Comparison of ENCODE assay signal across 8 cellular contexts in genomic region chr12:76586764-76587395, GRCh38. TPM values are rescaled to one million over a fixed set of nuclear protein-coding genes. Genes with fewer than 3 reads are reported as not detected.
A peak's percentile ranks its signal among the peaks of the same experiment; 100 is the strongest.
DNase-seq lines count a peak whose midpoint lies in the region; ATAC-seq and TF ChIP-seq lines count a peak whose summit lies in the region.

No MANE protein-coding gene starts in this region.

- H3K79me2 ChIP-seq in mammary epithelial cell (ENCODE audit: insufficient read depth, low read length): no peaks in the 10 kb centered on the region

- H3K4me1 ChIP-seq in Peyer's patch (no peaks in the 10 kb centered on the region), mammary epithelial cell (ENCODE audit: insufficient read depth, low read length) (peaks cover 7% of the 10 kb centered on the region), right lobe of liver (no peaks in the 10 kb centered on the region), tibial artery (no peaks in the 10 kb centered on the region)

- ATAC-seq in HG03342 (IDR thresholded peaks at IDR 0.05; ENCODE audit: unreplicated experiment) (peak; percentile 61), right lobe of liver (peak; percentile 74 to 86 (median 80))

- H3K4me3 ChIP-seq in AG04449 (ENCODE audit: low read depth, low read length) (no peak overlapping the region), Peyer's patch (no peak overlapping the region), mammary epithelial cell (replicated peaks in 1 of 3; ENCODE audit: insufficient read depth in 1 of 3, low read depth in 2 of 3, low read length in 3 of 3) (no peak overlapping the region), right lobe of liver (no peak overlapping the region), tibial artery (no peak overlapping the region)

- no peak overlapping the region for H3K9ac ChIP-seq in mammary epithelial cell (ENCODE audit: insufficient read depth, low read length)

- TF ChIP-seq POLR2A in Peyer's patch (IDR thresholded peaks at IDR 0.05) (no peak), right lobe of liver (IDR thresholded peaks at IDR 0.05) (no peak)

- TF ChIP-seq CTCF in AG04449 (IDR thresholded peaks at IDR 0.05; ENCODE audit: insufficient read depth, low read length, missing control alignments) (peak; percentile 46), Peyer's patch (IDR thresholded peaks at IDR 0.05) (peak; percentile 41 to 84 (median 60)), mammary epithelial cell (conservative IDR thresholded peaks at IDR 0.05 in 1 of 2, IDR thresholded peaks at IDR 0.05 in 1 of 2; ENCODE audit: extremely low read depth in 1 of 2, insufficient read depth in 1 of 2, low read depth in 1 of 2, low read length in 2 of 2) (peak; percentile 73 to 74), right lobe of liver (IDR thresholded peaks at IDR 0.05) (peak; percentile 67 to 80 (median 73)), tibial artery (IDR thresholded peaks at IDR 0.05) (peak; percentile 62 to 65)

- no peaks in the 10 kb centered on the region for H4K20me1 ChIP-seq in mammary epithelial cell (ENCODE audit: insufficient read depth, low read length)

- H3K27ac ChIP-seq in Peyer's patch: no peak overlapping the region
- H3K27ac ChIP-seq in mammary epithelial cell (ENCODE audit: insufficient read depth, low read depth, low read length): no peak overlapping the region
- H3K27ac ChIP-seq in right lobe of liver: no peak overlapping the region
- H3K27ac ChIP-seq in tibial artery: no peak overlapping the region

- dilution Hi-C loops in mammary epithelial cell (cut with HindIII; ENCODE audit: low sequenced_read_pairs): no loop called here

- intact Hi-C loops in mammary epithelial cell (cut with micrococcal nuclease) (loop anchor here (1.0 to 10.0 kb wide), 5 partner anchors 28 to 552 kb away; partner anchors contain the start of genes BBS10, NAP1L1, OSBPL8 and PHLDA1), right lobe of liver (cut with DNase I) (no loop called here), tibial artery (cut with DNase I; ENCODE audit: low total_unique reads) (no loop called here)

- 24% methylated on average over 3 of the region's 3 CpGs for WGBS in mammary epithelial cell (ENCODE audit: low coverage, missing lambda C conversion rate)
- WGBS in right lobe of liver (ENCODE audit: insufficient coverage, low coverage, low lambda C conversion rate, missing lambda C conversion rate): 48% methylated on average over 3 of the region's 3 CpGs

- H3K27me3 ChIP-seq in Peyer's patch (no peaks in the 10 kb centered on the region), mammary epithelial cell (ENCODE audit: insufficient read depth, low read length) (no peaks in the 10 kb centered on the region), right lobe of liver (no peaks in the 10 kb centered on the region), tibial artery (no peaks in the 10 kb centered on the region)

- no TSS peak for BruUV-seq in mammary epithelial cell (replicated peaks; lab: Mats Ljungman, UMichigan)

- DNase-seq in AG04449 (ENCODE audit: low read depth, low spot score): peak; percentile 16
- peak; percentile 33 for DNase-seq in GM03348 (ENCODE audit: low spot score)
- peak in 2 of 3 donors; percentile 24 to 55 for DNase-seq in Peyer's patch
- DNase-seq in mammary epithelial cell: peak; percentile 43
- no peak for DNase-seq in right lobe of liver
- DNase-seq in tibial artery: no peak
- no peak for DNase-seq in NCI-H1048 (lab: John Stamatoyannopoulos, UW)

- POLR2A ChIA-PET in AG04449 (lab: Yijun Ruan, JAX): interaction anchor here (0.6 kb wide), 1 partner anchor 518 kb away, joined by 3 read pairs; no protein-coding TSS in a partner anchor

- CTCF ChIA-PET in AG04449 (lab: Yijun Ruan, JAX): interaction anchor here (0.6 to 3.8 kb wide), 45 partner anchors 11 to 1082 kb away, joined by 3 to 31 read pairs (median 4); partner anchors contain the start of gene BBS10
- CTCF ChIA-PET in mammary epithelial cell (lab: Charles Lee; ENCODE audit: low non-redundant PET): interaction anchor here (0.6 to 0.7 kb wide), 2 partner anchors 56 to 653 kb away, joined by 3 to 5 read pairs; no protein-coding TSS in a partner anchor

- in situ Hi-C loops in mammary epithelial cell (cut with MboI; ENCODE audit: low sequenced_read_pairs in 2 of 2): no loop called here

- no peaks in the 10 kb centered on the region for H3K9me3 ChIP-seq in Peyer's patch
- H3K9me3 ChIP-seq in mammary epithelial cell (replicated peaks; ENCODE audit: insufficient read depth, low read length): no peaks in the 10 kb centered on the region
- no peaks in the 10 kb centered on the region for H3K9me3 ChIP-seq in right lobe of liver
- no peaks in the 10 kb centered on the region for H3K9me3 ChIP-seq in tibial artery

- H3K36me3 ChIP-seq in Peyer's patch: no peaks in the 10 kb centered on the region
- H3K36me3 ChIP-seq in mammary epithelial cell (ENCODE audit: insufficient read depth, low read length): no peaks in the 10 kb centered on the region
- H3K36me3 ChIP-seq in right lobe of liver: no peaks in the 10 kb centered on the region
- no peaks in the 10 kb centered on the region for H3K36me3 ChIP-seq in tibial artery

- H2AFZ ChIP-seq in mammary epithelial cell (ENCODE audit: low read depth, low read length): no peak overlapping the region

- H3K4me2 ChIP-seq in mammary epithelial cell (ENCODE audit: insufficient read depth, low read depth, low read length): no peak overlapping the region

RNA-seq across cellular contexts. Expression of gene OSBPL8, which starts 27.3 kb away (rescaled TPM):
- total RNA-seq in Peyer's patch (10 to 100 TPM; 39.0 to 69.3 (median 49.0) TPM), mammary epithelial cell (10 to 100 TPM; 87.4 to 88.4 TPM), right lobe of liver (10 to 100 TPM; 20.2 to 29.1 (median 24.2) TPM)
- 26.2 TPM for polyA plus RNA-seq in mammary epithelial cell
- polyA minus RNA-seq in mammary epithelial cell: 148 TPM

Comparison
In these comparisons a context has a peak if more than half of its experiments do, and no peak if none do; other contexts are left out.
1. DNase-seq: peak in AG04449 (single experiment), GM03348 (single experiment), Peyer's patch (2 of 3) and mammary epithelial cell (single experiment); none in right lobe of liver (0 of 3), tibial artery (0 of 2) and NCI-H1048 (single experiment).
2. Peak in every context shown above with its lines, with median percentiles within 50 percentile points of each other: CTCF ChIP-seq.